Comparison of ENCODE assay signal across 8 cellular contexts in the genomic region with DNA sequence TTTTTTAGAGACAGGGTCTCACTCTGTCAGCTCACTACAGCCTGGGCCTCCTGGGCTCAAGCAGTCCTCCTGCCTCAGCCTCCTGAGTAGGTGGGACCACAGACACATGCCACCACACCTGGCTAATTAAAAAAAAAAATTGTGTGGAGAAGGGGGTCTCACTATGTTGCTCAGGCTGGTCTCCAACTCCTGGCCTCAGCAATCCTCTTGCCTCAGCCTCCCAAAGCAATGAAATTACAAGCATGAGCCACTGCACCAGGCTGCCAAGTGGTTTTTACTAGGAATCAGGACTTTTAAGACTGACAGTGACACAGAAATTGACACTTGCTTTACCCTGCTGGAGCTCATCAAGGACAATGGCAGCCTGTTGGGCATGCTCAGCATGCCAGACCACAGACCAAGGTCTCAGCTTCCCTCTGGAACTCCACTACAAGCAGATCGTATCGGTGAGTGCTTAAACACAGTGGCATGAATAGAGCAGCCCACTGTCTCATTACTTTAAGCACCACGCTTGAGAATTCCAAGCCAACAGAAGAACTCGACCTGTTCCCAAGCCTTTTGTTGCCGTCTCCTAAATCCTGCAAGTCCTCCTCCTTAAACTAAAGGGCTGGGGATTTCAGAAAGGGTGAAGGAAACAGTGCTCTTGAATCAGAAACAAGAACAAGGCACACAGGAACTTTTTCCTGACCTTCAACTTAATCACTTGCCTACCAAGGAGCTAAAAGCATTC. TPM values are rescaled to one million over a fixed set of nuclear protein-coding genes. Genes with fewer than 3 reads are reported as not detected.
DNase-seq lines count a peak whose midpoint lies in the region; ATAC-seq and TF ChIP-seq lines count a peak whose summit lies in the region.

No MANE protein-coding gene starts in this region.

- H3K9ac ChIP-seq in HUES64 (ENCODE audit: low read depth, low read length): peak overlapping the region; percentile 36

- DNase-seq in coronary artery (ENCODE audit: low spot score) (no peak), retina (peak; percentile 71), RKO (ENCODE audit: low spot score) (no peak), foreskin fibroblast (no peak), NCI-H526 (lab: John Stamatoyannopoulos, UW) (no peak), NOMO-1 (lab: John Stamatoyannopoulos, UW; ENCODE audit: unreplicated experiment in 2 of 2) (no peak)

- no peaks in the 10 kb centered on the region for H3K36me3 ChIP-seq in HUES64 (ENCODE audit: insufficient read depth, low read length)

- H3K4me3 ChIP-seq in HUES64 (ENCODE audit: low read length) (peak overlapping the region; percentile 35), coronary artery (no peak overlapping the region), foreskin fibroblast (ENCODE audit: low read depth in 1 of 2, low read length in 2 of 2) (no peak overlapping the region)

- peak; percentile 8 for ATAC-seq in GM21447 (IDR thresholded peaks at IDR 0.05; ENCODE audit: unreplicated experiment)

- no peaks in the 10 kb centered on the region for H3K9me3 ChIP-seq in HUES64 (ENCODE audit: insufficient read depth, low read depth, low read length)

- WGBS in HUES64: 21% methylated on average over 5 of the region's 5 CpGs

- no peaks in the 10 kb centered on the region for H3K27me3 ChIP-seq in HUES64 (ENCODE audit: insufficient read depth, low read length)

- peak overlapping the region; percentile 84 for H3K27ac ChIP-seq in HUES64 (ENCODE audit: low read depth, low read length)
- peak overlapping the region; percentile 0 to 46 for H3K27ac ChIP-seq in coronary artery

- TF ChIP-seq CTCF in coronary artery (IDR thresholded peaks at IDR 0.05): no peak
- TF ChIP-seq CTCF in foreskin fibroblast (IDR thresholded peaks at IDR 0.05; ENCODE audit: low read depth, low read length): no peak

- H3K4me1 ChIP-seq in HUES64 (ENCODE audit: insufficient read depth, low read length): peaks cover 10% of the 10 kb centered on the region; the same call in 1 of the 2 replicates

RNA-seq across cellular contexts. Expression of a gene that starts 41.4 kb away (rescaled TPM):
- 21.3 TPM for polyA plus RNA-seq in HUES64 (2013, experiment 1 of 2)
- 24.8 TPM for polyA plus RNA-seq in HUES64 (2013, experiment 2 of 2)
